24 cellular contexts compared by ENCODE assay signal in genomic region chr2:161150704-161151103, GRCh38.
"Had no signal": no experiment of that assay in that cellular context is flagged by ENCODE, and none has a peak within 500 bp of the region (broad histone marks: within the 10 kb centered on the region; RNA-seq: fewer than 3 reads in every experiment).

No MANE protein-coding gene starts in this region.

- H3K4me3 ChIP-seq: K562, PC-9, Peyer's patch, SJCRH30 had no signal

- H3K27ac ChIP-seq: KMS-11, PC-9, Peyer's patch, SJCRH30 had no signal

- H3K36me3 ChIP-seq: Peyer's patch, SJCRH30 had no signal

- DNase-seq: Kasumi-1, MM.1S, NCI-H1092 treated with DMSO at 0.1 percent for 48 hours, NCI-H1436, NCI-H187, NCI-H2029, NCI-H2081 treated with DMSO at 0.1 percent for 48 hours, NCI-H2171, NCI-H226, NCI-H446, NCI-H510A, NCI-H524 treated with DMSO at 0.1 percent for 48 hours, NCI-H69, NCI-H774, OCI-M1, PC-9, Peyer's patch, SHP77 treated with DMSO at 0.1 percent for 48 hours, SJCRH30 had no signal

- H3K27me3 ChIP-seq: Peyer's patch, SJCRH30 had no signal

- H3K4me1 ChIP-seq: Peyer's patch had no signal

- H3K4me2 ChIP-seq: KMS-11, PC-9 had no signal

- H3K9ac ChIP-seq: KMS-11 had no signal

- FAIRE-seq: K562 had no signal

- ATAC-seq: K562, Right ventricle myocardium inferior, SK-N-SH treated with all-trans-retinoic acid at 6 μM for 48 hours had no signal

- H2AFZ ChIP-seq: PC-9 had no signal

- H3K27me3 Mint-ChIP-seq: IgD-negative memory B cell had no signal
